1 cellular context compared by ENCODE assay signal in the genomic region with DNA sequence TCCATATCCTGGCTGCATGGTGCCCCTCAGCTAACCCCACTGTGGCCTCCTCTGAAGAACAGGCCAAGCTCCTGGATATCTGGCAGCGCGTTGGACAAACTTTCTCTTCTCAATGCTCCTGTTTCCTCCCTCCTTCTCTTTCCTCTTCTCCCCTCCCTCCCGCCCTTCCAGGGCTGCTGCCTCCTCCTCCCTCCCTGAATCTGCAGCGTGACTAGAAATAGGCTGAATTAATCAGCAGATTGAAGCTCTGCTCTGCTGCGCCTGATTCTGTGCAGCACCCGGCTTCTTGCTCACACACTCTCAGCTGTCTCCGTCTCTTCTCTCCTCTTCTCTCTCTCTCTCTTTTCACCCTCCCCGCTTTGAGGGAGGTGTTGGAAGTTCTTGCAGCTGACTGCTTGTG.
A peak's percentile ranks its signal among the peaks of the same experiment; 100 is the strongest.
TF ChIP-seq lines count a peak whose summit lies in the region.

No MANE protein-coding gene starts in this region.

TF ChIP-seq in neural cell, 6 proteins besides CTCF, POLR2A, EP300 and RAD21 (continued from another document):
- TF ChIP-seq, protein P1, sequence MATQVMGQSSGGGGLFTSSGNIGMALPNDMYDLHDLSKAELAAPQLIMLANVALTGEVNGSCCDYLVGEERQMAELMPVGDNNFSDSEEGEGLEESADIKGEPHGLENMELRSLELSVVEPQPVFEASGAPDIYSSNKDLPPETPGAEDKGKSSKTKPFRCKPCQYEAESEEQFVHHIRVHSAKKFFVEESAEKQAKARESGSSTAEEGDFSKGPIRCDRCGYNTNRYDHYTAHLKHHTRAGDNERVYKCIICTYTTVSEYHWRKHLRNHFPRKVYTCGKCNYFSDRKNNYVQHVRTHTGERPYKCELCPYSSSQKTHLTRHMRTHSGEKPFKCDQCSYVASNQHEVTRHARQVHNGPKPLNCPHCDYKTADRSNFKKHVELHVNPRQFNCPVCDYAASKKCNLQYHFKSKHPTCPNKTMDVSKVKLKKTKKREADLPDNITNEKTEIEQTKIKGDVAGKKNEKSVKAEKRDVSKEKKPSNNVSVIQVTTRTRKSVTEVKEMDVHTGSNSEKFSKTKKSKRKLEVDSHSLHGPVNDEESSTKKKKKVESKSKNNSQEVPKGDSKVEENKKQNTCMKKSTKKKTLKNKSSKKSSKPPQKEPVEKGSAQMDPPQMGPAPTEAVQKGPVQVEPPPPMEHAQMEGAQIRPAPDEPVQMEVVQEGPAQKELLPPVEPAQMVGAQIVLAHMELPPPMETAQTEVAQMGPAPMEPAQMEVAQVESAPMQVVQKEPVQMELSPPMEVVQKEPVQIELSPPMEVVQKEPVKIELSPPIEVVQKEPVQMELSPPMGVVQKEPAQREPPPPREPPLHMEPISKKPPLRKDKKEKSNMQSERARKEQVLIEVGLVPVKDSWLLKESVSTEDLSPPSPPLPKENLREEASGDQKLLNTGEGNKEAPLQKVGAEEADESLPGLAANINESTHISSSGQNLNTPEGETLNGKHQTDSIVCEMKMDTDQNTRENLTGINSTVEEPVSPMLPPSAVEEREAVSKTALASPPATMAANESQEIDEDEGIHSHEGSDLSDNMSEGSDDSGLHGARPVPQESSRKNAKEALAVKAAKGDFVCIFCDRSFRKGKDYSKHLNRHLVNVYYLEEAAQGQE (IDR thresholded peaks at IDR 0.05; ENCODE audit: borderline replicate concordance) = peak; percentile 16
- TF ChIP-seq MXI1 (conservative IDR thresholded peaks at IDR 0.05; ENCODE audit: poor library complexity, severe bottlenecking) (no peak), EZH2 (IDR thresholded peaks at IDR 0.05; ENCODE audit: borderline replicate concordance, insufficient read depth, low read length, poor library complexity, severe bottlenecking) (no peak), TAF1 (IDR thresholded peaks at IDR 0.05; ENCODE audit: low read depth) (no peak), POLR2AphosphoS5 (IDR thresholded peaks at IDR 0.05) (no peak)
